Comparison of ENCODE assay signal across 10 cellular contexts in genomic region chr1:210464519-210465039, GRCh38.
DNase-seq lines count a peak whose midpoint lies in the region; ATAC-seq and TF ChIP-seq lines count a peak whose summit lies in the region.
"Had no signal": no experiment of that assay in that cellular context is flagged by ENCODE, and none has a peak within 500 bp of the region (broad histone marks: within the 10 kb centered on the region; RNA-seq: fewer than 3 reads in every experiment).

No MANE protein-coding gene starts in this region.

- H3K4me1 Mint-ChIP-seq in MCF 10A (ENCODE audit: insufficient read depth, unreplicated experiment) = peaks cover 6% of the 10 kb centered on the region
- H3K4me1 Mint-ChIP-seq: CD14-positive monocyte had no signal

- TF ChIP-seq CTCF in MCF 10A (IDR thresholded peaks at IDR 0.05; ENCODE audit: unreplicated experiment) = no peak
- no peak for TF ChIP-seq CTCF in breast epithelium (IDR thresholded peaks at IDR 0.05)
- no peak for TF ChIP-seq CTCF in smooth muscle cell (IDR thresholded peaks at IDR 0.05; ENCODE audit: borderline replicate concordance, insufficient read depth, poor library complexity, severe bottlenecking)

- H3K36me3 ChIP-seq in breast epithelium (no peaks in the 10 kb centered on the region), smooth muscle cell (ENCODE audit: low read depth) (no peaks in the 10 kb centered on the region)

- POLR2A ChIA-PET in MCF 10A (lab: Yijun Ruan, JAX) = no interaction called here

- no peaks in the 10 kb centered on the region for H3K36me3 Mint-ChIP-seq in MCF 10A (ENCODE audit: insufficient read depth, unreplicated experiment)
- H3K36me3 Mint-ChIP-seq: CD14-positive monocyte had no signal

- BruUV-seq in MCF 10A (replicated peaks; lab: Mats Ljungman, UMichigan) = no TSS peak

- no peak for TF ChIP-seq POLR2A in breast epithelium (IDR thresholded peaks at IDR 0.05)

- WGBS in smooth muscle cell (ENCODE audit: low lambda C conversion rate) = 82% methylated on average over 11 of the region's 11 CpGs

- no peak for ATAC-seq in HG03439 (IDR thresholded peaks at IDR 0.05; ENCODE audit: unreplicated experiment)
- ATAC-seq in HG03097 (IDR thresholded peaks at IDR 0.05; ENCODE audit: low FRiP score, unreplicated experiment) = no peak

- H3K4me1 ChIP-seq in breast epithelium (no peaks in the 10 kb centered on the region), smooth muscle cell (ENCODE audit: low read depth) (no peaks in the 10 kb centered on the region)

- H3K27ac ChIP-seq in breast epithelium (no peak overlapping the region), smooth muscle cell (ENCODE audit: low read depth) (no peak overlapping the region)

- no peaks in the 10 kb centered on the region for H4K20me1 ChIP-seq in smooth muscle cell (ENCODE audit: low read depth)

- H3K4me3 Mint-ChIP-seq in MCF 10A (ENCODE audit: unreplicated experiment) = no peak overlapping the region
- H3K4me3 Mint-ChIP-seq: CD14-positive monocyte had no signal

- H3K9me3 ChIP-seq in breast epithelium (no peaks in the 10 kb centered on the region), smooth muscle cell (replicated peaks; ENCODE audit: low read depth) (no peaks in the 10 kb centered on the region)

- H3K27me3 Mint-ChIP-seq in MCF 10A (ENCODE audit: insufficient read depth, unreplicated experiment) = no peaks in the 10 kb centered on the region

- H3K4me3 ChIP-seq in breast epithelium (no peak overlapping the region), smooth muscle cell (no peak overlapping the region)

- H3K9me3 Mint-ChIP-seq in MCF 10A (ENCODE audit: unreplicated experiment) = no peaks in the 10 kb centered on the region

- H3K27me3 ChIP-seq in breast epithelium (no peaks in the 10 kb centered on the region), smooth muscle cell (ENCODE audit: low read depth) (no peaks in the 10 kb centered on the region)

- H2AFZ ChIP-seq in smooth muscle cell (ENCODE audit: low read depth) = no peak overlapping the region

- H3K79me2 ChIP-seq in smooth muscle cell (ENCODE audit: low read depth) = no peaks in the 10 kb centered on the region

- no peak overlapping the region for H3K9ac ChIP-seq in smooth muscle cell (ENCODE audit: low read depth)

- no peaks in the 10 kb centered on the region for H3F3A ChIP-seq in smooth muscle cell (ENCODE audit: low read depth)

- CTCF ChIA-PET in MCF 10A (lab: Yijun Ruan, JAX) = interaction anchor here (8.8 kb wide), 1 partner anchor 16 kb away, joined by 87 read pairs; no protein-coding TSS in a partner anchor

- no peak overlapping the region for H3K27ac Mint-ChIP-seq in MCF 10A (ENCODE audit: low read depth, unreplicated experiment)
- H3K27ac Mint-ChIP-seq: CD14-positive monocyte had no signal

- intact Hi-C loops in MCF 10A (cut with micrococcal nuclease) (loop anchor here (2.0 kb wide), 1 partner anchor 16 kb away; no protein-coding TSS in a partner anchor), breast epithelium (cut with DNase I; ENCODE audit: low total_unique reads) (no loop called here)

- no peak overlapping the region for H3K4me2 ChIP-seq in smooth muscle cell

- DNase-seq in MCF 10A (ENCODE audit: unreplicated experiment) (peak; percentile 63), breast epithelium (ENCODE audit: low spot score in 2 of 2) (no peak), NCI-H1105 (lab: John Stamatoyannopoulos, UW) (peak; percentile 70), amniotic epithelial cell (ENCODE audit: low read depth) (peak; percentile 88), ureter (ENCODE audit: low spot score) (peak; percentile 49), smooth muscle cell (lab: John Stamatoyannopoulos, UW; ENCODE audit: unreplicated experiment) (no peak)
- DNase-seq: NCI-H187 treated with DMSO at 0.1 percent for 48 hours had no signal

Comparison
In these comparisons a context has a peak if more than half of its experiments do, and no peak if none do; other contexts are left out.
1. DNase-seq: peak in MCF 10A (single experiment), NCI-H1105 (single experiment), amniotic epithelial cell (single experiment) and ureter (single experiment); none in breast epithelium (0 of 2) and smooth muscle cell (single experiment).